Comparison of ENCODE assay signal across 16 cellular contexts in the genomic region with DNA sequence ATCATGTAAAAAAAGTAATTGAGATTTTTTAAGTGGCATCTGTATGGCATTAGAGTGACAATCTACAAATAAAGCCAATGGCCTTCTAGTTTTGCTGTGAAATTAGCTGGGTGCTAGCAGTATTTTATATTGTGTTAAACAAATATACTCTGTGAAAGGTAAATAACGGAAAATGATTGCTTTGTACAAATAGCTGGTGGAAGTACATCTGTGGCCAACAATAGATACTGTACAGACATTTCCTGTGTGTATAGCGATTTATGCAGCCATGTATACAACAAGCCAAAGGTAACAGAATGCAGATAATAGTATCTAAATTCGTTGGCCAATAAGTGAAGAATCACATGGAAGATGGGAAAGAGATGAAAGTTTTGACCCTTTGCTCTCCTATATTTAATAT.
"Had no signal": no experiment of that assay in that cellular context is flagged by ENCODE, and none has a peak within 500 bp of the region (broad histone marks: within the 10 kb centered on the region; RNA-seq: fewer than 3 reads in every experiment).

No MANE protein-coding gene starts in this region.

- H3K4me1 ChIP-seq: tibial artery had no signal

- H3K27ac Mint-ChIP-seq: activated CD8-positive, alpha-beta T cell treated with anti-CD3 and anti-CD28 coated beads for 36 hours; activated naive CD4-positive, alpha-beta T cell treated with anti-CD3 and anti-CD28 coated beads, Interleukin-2, amount 50 U/mL, for 72 hours; naive thymus-derived CD4-positive, alpha-beta T cell; stimulated activated naive B cell treated with anti-CD40 and anti-IgM and Interleukin-4, amounts not matched to agents 10 μg/mL and 1 μg/mL and 100 μg/mL, for 72 hours had no signal

- H3K27ac ChIP-seq: cardiac muscle cell, esophagus muscularis mucosa, tibial artery had no signal

- DNase-seq: activated CD4-positive, alpha-beta T cell treated with anti-CD3 and anti-CD28 coated beads for 4 hours; activated CD8-positive, alpha-beta T cell treated with anti-CD3 and anti-CD28 coated beads for 36 hours; activated gamma-delta T cell; activated T-cell treated with anti-CD3 and anti-CD28 coated beads, Interleukin-2, amount 50 U/mL, for 48 hours; mammary epithelial cell; naive thymus-derived CD4-positive, alpha-beta T cell; stimulated activated CD4-positive, alpha-beta T cell treated with anti-CD3 and anti-CD28 coated beads, Interleukin-15, amount 100 ng/mL, for 24 hours; stimulated activated CD4-positive, alpha-beta T cell treated with anti-CD3 and anti-CD28 coated beads, Interleukin-4, amount 100 ng/mL, for 1 hour; stimulated activated naive B cell treated with anti-CD40 and anti-IgM and Interleukin-4, amounts not matched to agents 10 μg/mL and 1 μg/mL and 100 μg/mL, for 72 hours; tibial artery had no signal

- H3K36me3 Mint-ChIP-seq: activated naive CD4-positive, alpha-beta T cell treated with anti-CD3 and anti-CD28 coated beads, Interleukin-2, amount 50 U/mL, for 72 hours had no signal

- ATAC-seq: activated CD8-positive, alpha-beta T cell treated with anti-CD3 and anti-CD28 coated beads for 36 hours; activated naive CD4-positive, alpha-beta T cell treated with anti-CD3 and anti-CD28 coated beads, Interleukin-2, amount 50 U/mL, for 72 hours; left lobe of liver; naive thymus-derived CD4-positive, alpha-beta T cell; stimulated activated naive B cell treated with anti-CD40 and anti-IgM and Interleukin-4, amounts not matched to agents 10 μg/mL and 1 μg/mL and 100 μg/mL, for 72 hours had no signal

- H3K9me3 Mint-ChIP-seq: activated CD8-positive, alpha-beta T cell treated with anti-CD3 and anti-CD28 coated beads for 36 hours; activated naive CD4-positive, alpha-beta T cell treated with anti-CD3 and anti-CD28 coated beads, Interleukin-2, amount 50 U/mL, for 72 hours; naive thymus-derived CD4-positive, alpha-beta T cell; stimulated activated naive B cell treated with anti-CD40 and anti-IgM and Interleukin-4, amounts not matched to agents 10 μg/mL and 1 μg/mL and 100 μg/mL, for 72 hours had no signal

- H3K27me3 ChIP-seq: cardiac muscle cell, esophagus muscularis mucosa, hepatocyte, tibial artery had no signal

- H3K36me3 ChIP-seq: cardiac muscle cell, esophagus muscularis mucosa had no signal

- FAIRE-seq: urothelium cell line had no signal

- H3K27me3 Mint-ChIP-seq: activated CD8-positive, alpha-beta T cell treated with anti-CD3 and anti-CD28 coated beads for 36 hours; naive thymus-derived CD4-positive, alpha-beta T cell; stimulated activated naive B cell treated with anti-CD40 and anti-IgM and Interleukin-4, amounts not matched to agents 10 μg/mL and 1 μg/mL and 100 μg/mL, for 72 hours had no signal

- H3K4me1 Mint-ChIP-seq: naive thymus-derived CD4-positive, alpha-beta T cell; stimulated activated naive B cell treated with anti-CD40 and anti-IgM and Interleukin-4, amounts not matched to agents 10 μg/mL and 1 μg/mL and 100 μg/mL, for 72 hours had no signal

- H3K9me3 ChIP-seq: esophagus muscularis mucosa, tibial artery had no signal

- H3K4me3 Mint-ChIP-seq: activated CD8-positive, alpha-beta T cell treated with anti-CD3 and anti-CD28 coated beads for 36 hours; naive thymus-derived CD4-positive, alpha-beta T cell; stimulated activated naive B cell treated with anti-CD40 and anti-IgM and Interleukin-4, amounts not matched to agents 10 μg/mL and 1 μg/mL and 100 μg/mL, for 72 hours had no signal

- H3K4me3 ChIP-seq: cardiac muscle cell, esophagus muscularis mucosa, hepatocyte, tibial artery had no signal
